Comparison of ENCODE assay signal across 19 cellular contexts in the genomic region with DNA sequence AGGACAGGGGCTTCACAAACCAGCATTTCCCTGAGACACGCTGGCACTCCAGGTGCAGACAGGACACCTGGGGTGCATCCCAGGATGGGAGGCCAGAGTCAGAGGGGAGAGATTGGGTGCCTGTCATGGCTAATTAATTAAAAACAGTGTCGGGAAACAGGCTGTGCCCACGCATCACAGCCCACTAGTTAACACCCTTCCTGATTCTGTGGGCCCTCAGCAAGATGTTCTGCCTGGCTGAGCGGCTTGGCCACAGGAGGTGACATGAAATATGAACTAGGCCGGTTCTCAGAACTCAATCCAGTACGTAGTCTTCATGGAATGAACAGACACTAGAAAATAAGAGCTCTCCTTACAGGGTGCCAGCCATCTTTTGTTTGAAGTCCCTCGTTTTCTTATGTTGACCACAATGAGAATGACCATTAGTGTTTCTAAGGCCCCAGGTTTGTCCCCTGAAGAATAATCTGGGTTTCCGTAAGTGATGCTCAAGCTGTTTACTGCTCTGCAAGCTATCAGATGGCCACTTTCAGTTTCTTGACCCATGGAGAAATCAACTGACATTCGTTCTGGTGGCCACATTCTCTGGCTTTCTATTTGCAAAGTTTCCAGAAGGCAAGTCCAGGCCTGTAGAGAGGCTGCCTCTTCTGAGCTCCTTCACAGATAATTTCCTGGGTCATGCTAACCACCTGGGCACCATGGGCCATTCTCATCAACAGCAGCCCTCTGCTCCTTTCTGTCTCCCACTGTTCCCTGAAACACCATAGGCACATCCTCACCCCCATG.
DNase-seq lines count a peak whose midpoint lies in the region; ATAC-seq and TF ChIP-seq lines count a peak whose summit lies in the region.
"Had no signal": no experiment of that assay in that cellular context is flagged by ENCODE, and none has a peak within 500 bp of the region (broad histone marks: within the 10 kb centered on the region; RNA-seq: fewer than 3 reads in every experiment).

No MANE protein-coding gene starts in this region.

- TF ChIP-seq CTCF in GM12865 (IDR thresholded peaks at IDR 0.05; ENCODE audit: insufficient read depth, low read depth, low read length, missing control alignments), result no peak

- peak; percentile 82 for DNase-seq in GM12865 (ENCODE audit: low read depth)
- DNase-seq in NCI-H146 treated with DMSO at 0.1 percent for 48 hours (lab: John Stamatoyannopoulos, UW; ENCODE audit: unreplicated experiment), result peak; percentile 22
- DNase-seq in kidney tubule cell (ENCODE audit: low spot score), result peak; percentile 39
- DNase-seq in SKM-1 treated with dmso at 0.1 percent for 144 hours (lab: John Stamatoyannopoulos, UW; ENCODE audit: unreplicated experiment), result no peak
- DNase-seq in HCEC 1CT, result no peak
- no peak for DNase-seq in A172 (ENCODE audit: low spot score)
- DNase-seq: AML-193; glutamatergic neuron; Kasumi-1; mucosa of descending colon; NCI-H1694 treated with DMSO at 0.1 percent for 48 hours; NCI-H82; ovary; stimulated activated naive CD8-positive, alpha-beta T cell treated with anti-CD3 and anti-CD28 coated beads, Interleukin-15, Interleukin-2, amounts not matched to agents 100 U/mL and 50 U/mL, for 24 hours; uterus had no signal

- peak; percentile 57 for ATAC-seq in GM21381 (IDR thresholded peaks at IDR 0.05; ENCODE audit: unreplicated experiment)
- no peak for ATAC-seq in GM21717 (IDR thresholded peaks at IDR 0.05; ENCODE audit: unreplicated experiment)
- ATAC-seq: mucosa of descending colon; stimulated activated naive CD8-positive, alpha-beta T cell treated with anti-CD3 and anti-CD28 coated beads, Interleukin-15, Interleukin-2, amounts not matched to agents 100 U/mL and 50 U/mL, for 24 hours had no signal

- H3K4me3 ChIP-seq in GM12865 (ENCODE audit: low read depth, low read length), result no peak overlapping the region
- H3K4me3 ChIP-seq: ascending aorta, mucosa of descending colon, ovary, skin epidermis, uterus had no signal

Comparison
In these comparisons a context has a peak if more than half of its experiments do, and no peak if none do; other contexts are left out.
1. DNase-seq: peak in GM12865 (single experiment), NCI-H146 treated with DMSO at 0.1 percent for 48 hours (single experiment) and kidney tubule cell (single experiment); none in SKM-1 treated with dmso at 0.1 percent for 144 hours (single experiment), HCEC 1CT (single experiment) and A172 (single experiment).